8 cellular contexts compared by ENCODE assay signal in genomic region chrX:78029663-78030062, GRCh38.
DNase-seq lines count a peak whose midpoint lies in the region; ATAC-seq and TF ChIP-seq lines count a peak whose summit lies in the region.

No MANE protein-coding gene starts in this region.

- no peaks in the 10 kb centered on the region for H3K36me3 ChIP-seq in brain microvascular endothelial cell (replicated peaks)
- H3K36me3 ChIP-seq in mucosa of descending colon (ENCODE audit: low read depth) = no peaks in the 10 kb centered on the region

- peak; percentile 37 for ATAC-seq in mucosa of descending colon
- no peak for ATAC-seq in HG03025 (IDR thresholded peaks at IDR 0.05; ENCODE audit: low FRiP score, unreplicated experiment)
- no peak for ATAC-seq in HG02973 (IDR thresholded peaks at IDR 0.05; ENCODE audit: unreplicated experiment)

- no peaks in the 10 kb centered on the region for H3K4me1 ChIP-seq in mucosa of descending colon (ENCODE audit: low read depth)

- peak; percentile 3 for DNase-seq in stimulated activated CD4-positive, alpha-beta T cell treated with anti-CD3 and anti-CD28 coated beads, Interleukin-4, amount 100 ng/mL, for 24 hours
- DNase-seq in stimulated activated CD4-positive, alpha-beta T cell treated with anti-CD3 and anti-CD28 coated beads, Interleukin-12 subunit alpha, Interleukin-12 subunit beta, amount 100 ng/mL, for 4 hours = no peak
- DNase-seq in NCI-H2227 (lab: John Stamatoyannopoulos, UW; ENCODE audit: unreplicated experiment) (peak; percentile 32), brain microvascular endothelial cell (peak; percentile 11), mucosa of descending colon (peak in 2 of 3 donors; percentile 25 to 34), HK-2 (ENCODE audit: unreplicated experiment) (no peak)

- intact Hi-C loops in mucosa of descending colon (cut with DNase I, micrococcal nuclease) = no loop called here

- H3K27me3 ChIP-seq in brain microvascular endothelial cell (replicated peaks) = no peaks in the 10 kb centered on the region

- in situ Hi-C loops in brain microvascular endothelial cell (cut with HindIII; ENCODE audit: low pct_ligation_motif_present, low sequenced_read_pairs) = no loop called here

- no peaks in the 10 kb centered on the region for H3K9me3 ChIP-seq in mucosa of descending colon

- H3K27ac ChIP-seq in brain microvascular endothelial cell = no peak overlapping the region

- TF ChIP-seq CTCF in brain microvascular endothelial cell (IDR thresholded peaks at IDR 0.05; ENCODE audit: low read depth, low read length, missing control alignments) (peak; percentile 62), mucosa of descending colon (IDR thresholded peaks at IDR 0.05) (peak; percentile 14)

- H3K4me3 ChIP-seq in brain microvascular endothelial cell (ENCODE audit: low read depth, low read length) (no peak overlapping the region), mucosa of descending colon (no peak overlapping the region)

Comparison
In these comparisons a context has a peak if more than half of its experiments do, and no peak if none do; other contexts are left out.
1. DNase-seq: peak in stimulated activated CD4-positive, alpha-beta T cell treated with anti-CD3 and anti-CD28 coated beads, Interleukin-4, amount 100 ng/mL, for 24 hours (single experiment), NCI-H2227 (single experiment), brain microvascular endothelial cell (single experiment) and mucosa of descending colon (2 of 3); none in stimulated activated CD4-positive, alpha-beta T cell treated with anti-CD3 and anti-CD28 coated beads, Interleukin-12 subunit alpha, Interleukin-12 subunit beta, amount 100 ng/mL, for 4 hours (single experiment) and HK-2 (single experiment).